17 cellular contexts compared by ENCODE assay signal in the genomic region with DNA sequence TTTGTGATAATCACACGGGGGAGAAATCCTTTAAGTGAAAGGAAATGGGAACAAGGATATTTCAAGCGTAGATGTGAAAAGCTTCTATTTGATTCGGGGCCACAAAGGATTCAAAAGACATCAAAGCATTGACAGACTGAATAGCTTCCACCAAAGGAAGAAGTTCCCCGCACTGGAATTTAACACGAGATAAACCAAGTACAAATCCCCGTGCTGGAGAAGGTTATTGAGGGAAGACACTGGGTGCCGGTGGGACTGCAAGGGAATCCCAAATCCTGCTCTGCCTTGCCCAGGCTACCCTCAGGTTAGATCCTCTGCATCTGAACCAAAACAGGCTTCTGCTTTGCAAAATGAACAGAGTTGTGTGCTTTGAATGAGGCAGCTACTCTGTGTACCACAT.
DNase-seq lines count a peak whose midpoint lies in the region; ATAC-seq and TF ChIP-seq lines count a peak whose summit lies in the region.
"Had no signal": no experiment of that assay in that cellular context is flagged by ENCODE, and none has a peak within 500 bp of the region (broad histone marks: within the 10 kb centered on the region; RNA-seq: fewer than 3 reads in every experiment).

No MANE protein-coding gene starts in this region.

- ATAC-seq in GM18907 (IDR thresholded peaks at IDR 0.05; ENCODE audit: unreplicated experiment) (no peak), GM18873 (IDR thresholded peaks at IDR 0.05; ENCODE audit: low FRiP score, unreplicated experiment) (no peak)

- H3K9me3 ChIP-seq in H9 (ENCODE audit: control insufficient read depth, low read depth, low read length) (no peaks in the 10 kb centered on the region), neural cell (ENCODE audit: low read length) (no peaks in the 10 kb centered on the region)

- peaks cover 44% of the 10 kb centered on the region for H3K27me3 Mint-ChIP-seq in H9 (ENCODE audit: low read depth)
- H3K27me3 Mint-ChIP-seq in brain: peaks cover 6% of the 10 kb centered on the region
- H3K27me3 Mint-ChIP-seq in osteocyte (ENCODE audit: unreplicated experiment): no peaks in the 10 kb centered on the region

- H2BK20ac ChIP-seq in H9 (ENCODE audit: low read depth, low read length, poor library complexity, severe bottlenecking): no peak overlapping the region

- H3K14ac ChIP-seq in H9 (ENCODE audit: insufficient read depth, low read length): no peak overlapping the region

- H3K9me3 Mint-ChIP-seq in H9 (no peaks in the 10 kb centered on the region; a peak in 1 of 5 replicates), brain (peaks cover 0 to 2% (median 0%) of the 10 kb centered on the region in 5 experiments), osteocyte (ENCODE audit: unreplicated experiment) (peaks cover 18% of the 10 kb centered on the region)
- H3K9me3 Mint-ChIP-seq: CD8-positive, alpha-beta memory T cell had no signal

- no peaks in the 10 kb centered on the region for H3K23me2 ChIP-seq in H9 (ENCODE audit: insufficient read length, low read depth, low read length, poor library complexity, severe bottlenecking)

- peak overlapping the region; percentile 57 for H3K4me3 ChIP-seq in neural cell (ENCODE audit: low read length)
- H3K4me3 ChIP-seq: GM23248 had no signal

- peak overlapping the region in 1 of 2 experiments; percentile 26; a peak in 2 of 5 replicates for H3K4me3 Mint-ChIP-seq in H9
- peak overlapping the region; percentile 6 to 71 (median 52) for H3K4me3 Mint-ChIP-seq in brain
- H3K4me3 Mint-ChIP-seq in osteocyte (ENCODE audit: unreplicated experiment): no peak overlapping the region

- DNase-seq in ELF-1 (ENCODE audit: low read depth, low spot score) (peak; percentile 8), H9 (no peak), osteocyte (ENCODE audit: extremely low spot score, unreplicated experiment) (no peak)
- DNase-seq: Calu3; CD8-positive, alpha-beta memory T cell; GDM1; GM23248; MM.1S; NCI-H1092; NCI-H226; NCI-H526; Right ventricle myocardium superior had no signal

- TF ChIP-seq RAD21 in neural cell (conservative IDR thresholded peaks at IDR 0.05): no peak

- H2BK12ac ChIP-seq in H9 (ENCODE audit: insufficient read length, low read depth, low read length): no peak overlapping the region

- H3K18ac ChIP-seq in H9 (ENCODE audit: insufficient read length, low read depth, low read length): no peak overlapping the region

- H3F3A ChIP-seq in neural cell (ENCODE audit: insufficient read depth, low read length, poor library complexity, severe bottlenecking): peaks cover 13% of the 10 kb centered on the region

- TF ChIP-seq CTCF in H9 (conservative IDR thresholded peaks at IDR 0.05) (no peak), brain (conservative IDR thresholded peaks at IDR 0.05) (no peak), neural cell (IDR thresholded peaks at IDR 0.05; ENCODE audit: poor library complexity, severe bottlenecking) (no peak), osteocyte (IDR thresholded peaks at IDR 0.05) (no peak)

- H3K36me3 ChIP-seq in neural cell (ENCODE audit: insufficient read depth, low read length): no peaks in the 10 kb centered on the region

- peak overlapping the region; percentile 61 for H3K4me2 ChIP-seq in H9 (ENCODE audit: insufficient read depth, insufficient read length, low read length)
- H3K4me2 ChIP-seq in neural cell (ENCODE audit: low read length): peak overlapping the region; percentile 62

- no peak overlapping the region for H2AFZ ChIP-seq in H9 (ENCODE audit: low read length)
- H2AFZ ChIP-seq in neural cell (ENCODE audit: low read depth, low read length): no peak overlapping the region
- H2AFZ ChIP-seq: GM23248 had no signal

- no peak overlapping the region for H2BK5ac ChIP-seq in H9 (ENCODE audit: insufficient read length, low read length)

- no peak for TF ChIP-seq EP300 in neural cell (conservative IDR thresholded peaks at IDR 0.05; ENCODE audit: poor library complexity, severe bottlenecking)

- no peaks in the 10 kb centered on the region for H3K79me1 ChIP-seq in H9 (ENCODE audit: insufficient read depth, low read depth, low read length, poor library complexity, severe bottlenecking)

- H4K8ac ChIP-seq in H9 (replicated peaks; ENCODE audit: insufficient read length, low read depth, low read length): no peak overlapping the region

- H3K4ac ChIP-seq in H9 (ENCODE audit: low read depth, low read length): no peak overlapping the region

- no peak overlapping the region for H2AK5ac ChIP-seq in H9 (ENCODE audit: insufficient read length, low read length)

- no peak overlapping the region for H3T11ph ChIP-seq in H9 (ENCODE audit: low read length)

- H3K9ac ChIP-seq in H9 (ENCODE audit: extremely low read depth, insufficient read length, low read length) (no peak overlapping the region), neural cell (ENCODE audit: low read length) (peak overlapping the region; percentile 54)
- H3K9ac ChIP-seq: GM23248 had no signal

- no peaks in the 10 kb centered on the region for H3K9me2 ChIP-seq in neural cell (ENCODE audit: insufficient read depth, low read length)

- H3K56ac ChIP-seq in H9 (ENCODE audit: insufficient read length, low read depth, low read length): no peak overlapping the region

- no peaks in the 10 kb centered on the region for H4K20me1 ChIP-seq in H9 (ENCODE audit: control insufficient read depth, insufficient read depth, insufficient read length)
- H4K20me1 ChIP-seq in neural cell (ENCODE audit: insufficient read depth): no peaks in the 10 kb centered on the region

- peaks cover 11% of the 10 kb centered on the region; the same call in 1 of the 2 replicates for H3K4me1 ChIP-seq in H9 (ENCODE audit: insufficient read depth, low read length)

- no peak overlapping the region for H2BK120ac ChIP-seq in H9 (ENCODE audit: low read depth, low read length, poor library complexity, severe bottlenecking)

- H3K23ac ChIP-seq in H9 (ENCODE audit: insufficient read length, low read depth, low read length): no peak overlapping the region

- no CpG with 5 or more reads among the region's 7 CpGs for WGBS in H9 (ENCODE audit: extremely low coverage, insufficient read length, low lambda C conversion rate)

- H2BK15ac ChIP-seq in H9 (ENCODE audit: low read depth, low read length): no peak overlapping the region

- H3K27me3 ChIP-seq in H9 (ENCODE audit: insufficient read depth, low read length) (0 out of 2 replicates have a peak, but pooled peaks cover 2% of the 10 kb centered on the region), neural cell (ENCODE audit: insufficient read depth, low read depth, low read length) (no peaks in the 10 kb centered on the region)

- peaks cover 46 to 63% of the 10 kb centered on the region in 2 experiments for H3K4me1 Mint-ChIP-seq in H9
- H3K4me1 Mint-ChIP-seq in brain: peaks cover 85% of the 10 kb centered on the region
- no peaks in the 10 kb centered on the region for H3K4me1 Mint-ChIP-seq in osteocyte (ENCODE audit: unreplicated experiment)

- H4K91ac ChIP-seq in H9 (ENCODE audit: insufficient read length, low read depth, low read length): no peak overlapping the region

- H4K5ac ChIP-seq in H9 (ENCODE audit: insufficient read length, low read depth, low read length): no peak overlapping the region

- H3K79me2 ChIP-seq in H9 (ENCODE audit: insufficient read depth, low read length) (no peaks in the 10 kb centered on the region), neural cell (replicated peaks; ENCODE audit: insufficient read depth, low read length) (no peaks in the 10 kb centered on the region)

- H3K27ac ChIP-seq in H9 (ENCODE audit: insufficient read length, low read depth, low read length): no peak overlapping the region
- peak overlapping the region; percentile 89 for H3K27ac ChIP-seq in neural cell (ENCODE audit: low read length)
- H3K27ac ChIP-seq: C4-2B, GM23248 had no signal

- H3K36me3 Mint-ChIP-seq in H9 (ENCODE audit: insufficient read depth in 1 of 3, low read depth in 3 of 3): no peaks in the 10 kb centered on the region
- no peaks in the 10 kb centered on the region for H3K36me3 Mint-ChIP-seq in brain
- H3K36me3 Mint-ChIP-seq in osteocyte (ENCODE audit: unreplicated experiment): no peaks in the 10 kb centered on the region

- H3K27ac Mint-ChIP-seq in H9 (no peak overlapping the region), brain (peak overlapping the region in 3 of 5 experiments; percentile 33 to 82 (median 57)), osteocyte (ENCODE audit: unreplicated experiment) (no peak overlapping the region)

TF ChIP-seq in neural cell, 6 proteins besides CTCF, POLR2A, EP300 and RAD21:
- no peak for TF ChIP-seq EZH2 (IDR thresholded peaks at IDR 0.05; ENCODE audit: borderline replicate concordance, insufficient read depth, low read length, poor library complexity, severe bottlenecking)
- TF ChIP-seq POLR2AphosphoS5 (IDR thresholded peaks at IDR 0.05): no peak
- TF ChIP-seq, protein P1, sequence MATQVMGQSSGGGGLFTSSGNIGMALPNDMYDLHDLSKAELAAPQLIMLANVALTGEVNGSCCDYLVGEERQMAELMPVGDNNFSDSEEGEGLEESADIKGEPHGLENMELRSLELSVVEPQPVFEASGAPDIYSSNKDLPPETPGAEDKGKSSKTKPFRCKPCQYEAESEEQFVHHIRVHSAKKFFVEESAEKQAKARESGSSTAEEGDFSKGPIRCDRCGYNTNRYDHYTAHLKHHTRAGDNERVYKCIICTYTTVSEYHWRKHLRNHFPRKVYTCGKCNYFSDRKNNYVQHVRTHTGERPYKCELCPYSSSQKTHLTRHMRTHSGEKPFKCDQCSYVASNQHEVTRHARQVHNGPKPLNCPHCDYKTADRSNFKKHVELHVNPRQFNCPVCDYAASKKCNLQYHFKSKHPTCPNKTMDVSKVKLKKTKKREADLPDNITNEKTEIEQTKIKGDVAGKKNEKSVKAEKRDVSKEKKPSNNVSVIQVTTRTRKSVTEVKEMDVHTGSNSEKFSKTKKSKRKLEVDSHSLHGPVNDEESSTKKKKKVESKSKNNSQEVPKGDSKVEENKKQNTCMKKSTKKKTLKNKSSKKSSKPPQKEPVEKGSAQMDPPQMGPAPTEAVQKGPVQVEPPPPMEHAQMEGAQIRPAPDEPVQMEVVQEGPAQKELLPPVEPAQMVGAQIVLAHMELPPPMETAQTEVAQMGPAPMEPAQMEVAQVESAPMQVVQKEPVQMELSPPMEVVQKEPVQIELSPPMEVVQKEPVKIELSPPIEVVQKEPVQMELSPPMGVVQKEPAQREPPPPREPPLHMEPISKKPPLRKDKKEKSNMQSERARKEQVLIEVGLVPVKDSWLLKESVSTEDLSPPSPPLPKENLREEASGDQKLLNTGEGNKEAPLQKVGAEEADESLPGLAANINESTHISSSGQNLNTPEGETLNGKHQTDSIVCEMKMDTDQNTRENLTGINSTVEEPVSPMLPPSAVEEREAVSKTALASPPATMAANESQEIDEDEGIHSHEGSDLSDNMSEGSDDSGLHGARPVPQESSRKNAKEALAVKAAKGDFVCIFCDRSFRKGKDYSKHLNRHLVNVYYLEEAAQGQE (IDR thresholded peaks at IDR 0.05; ENCODE audit: borderline replicate concordance): no peak
- no peak for TF ChIP-seq SMC3 (conservative IDR thresholded peaks at IDR 0.05; ENCODE audit: poor library complexity)
- TF ChIP-seq TAF1 (IDR thresholded peaks at IDR 0.05; ENCODE audit: low read depth): no peak
- TF ChIP-seq MXI1 (conservative IDR thresholded peaks at IDR 0.05; ENCODE audit: poor library complexity, severe bottlenecking): no peak

Comparison
In these comparisons a context has a peak if more than half of its experiments do, and no peak if none do; other contexts are left out.
1. H3K27ac Mint-ChIP-seq: peak in brain (3 of 5); none in H9 (0 of 3) and osteocyte (single experiment).